Comparison of ENCODE assay signal across 18 cellular contexts in the genomic region with DNA sequence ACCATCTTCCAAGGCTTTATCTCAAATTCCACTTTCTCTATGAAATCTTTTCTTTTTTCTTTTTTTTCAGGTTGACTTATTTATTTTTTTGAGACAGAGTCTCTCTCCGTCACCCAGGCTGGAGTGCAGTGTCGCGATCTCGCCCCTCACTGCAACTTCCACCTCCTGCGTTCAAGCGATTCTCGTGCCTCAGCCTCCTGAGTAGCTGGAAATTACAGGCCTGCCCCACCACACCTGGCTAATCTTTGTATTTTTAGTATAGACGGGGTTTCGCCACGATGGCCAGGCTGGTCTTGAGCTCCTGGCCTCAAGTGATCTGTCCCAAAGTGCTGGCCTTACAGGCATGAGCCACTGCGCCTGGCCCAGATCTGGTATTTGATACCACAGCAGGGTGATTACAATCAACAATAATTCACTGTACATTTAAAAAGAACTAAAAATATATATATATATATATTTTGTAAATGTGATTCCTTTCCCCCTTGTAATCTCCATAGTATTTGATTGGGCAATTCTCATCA.
DNase-seq lines count a peak whose midpoint lies in the region; ATAC-seq, FAIRE-seq and TF ChIP-seq lines count a peak whose summit lies in the region.
"Had no signal": no experiment of that assay in that cellular context is flagged by ENCODE, and none has a peak within 500 bp of the region (broad histone marks: within the 10 kb centered on the region; RNA-seq: fewer than 3 reads in every experiment).

No MANE protein-coding gene starts in this region.

- no peak for FAIRE-seq in kidney (lab: Jason Lieb, UNC)
- FAIRE-seq: A204.1, HepG2, HTR-8/SVneo had no signal

- H3T11ph ChIP-seq in H9 (ENCODE audit: low read length), result no peak overlapping the region

- H3K36me3 Mint-ChIP-seq in H9 (ENCODE audit: insufficient read depth in 1 of 3, low read depth in 3 of 3), result peaks cover 0 to 2% (median 0%) of the 10 kb centered on the region in 3 experiments; a peak in 1 of 7 replicates
- H3K36me3 Mint-ChIP-seq in activated naive CD8-positive, alpha-beta T cell treated with anti-CD3 and anti-CD28 coated beads, Interleukin-2, amount 50 U/mL, for 24 hours (ENCODE audit: low read depth), result no peaks in the 10 kb centered on the region

- H3K27me3 ChIP-seq in H9 (ENCODE audit: insufficient read depth, low read length), result no peaks in the 10 kb centered on the region
- H3K27me3 ChIP-seq in osteoblast (ENCODE audit: insufficient read depth, low read length), result no peaks in the 10 kb centered on the region

- H2AK5ac ChIP-seq in H9 (ENCODE audit: insufficient read length, low read length), result no peak overlapping the region

- no peak overlapping the region for H2BK5ac ChIP-seq in H9 (ENCODE audit: insufficient read length, low read length)

- H3K23me2 ChIP-seq in H9 (ENCODE audit: insufficient read length, low read depth, low read length, poor library complexity, severe bottlenecking), result no peaks in the 10 kb centered on the region

- H4K8ac ChIP-seq in H9 (replicated peaks; ENCODE audit: insufficient read length, low read depth, low read length), result no peak overlapping the region

- H2BK120ac ChIP-seq in H9 (ENCODE audit: low read depth, low read length, poor library complexity, severe bottlenecking), result no peak overlapping the region

- H2BK15ac ChIP-seq in H9 (ENCODE audit: low read depth, low read length), result no peak overlapping the region

- no peak overlapping the region for H3K27ac ChIP-seq in H9 (ENCODE audit: insufficient read length, low read depth, low read length)
- H3K27ac ChIP-seq in caudate nucleus (ENCODE audit: low read depth, low read length), result peak overlapping the region; percentile 98
- no peak overlapping the region for H3K27ac ChIP-seq in kidney (ENCODE audit: low read depth in 2 of 2, low read length in 2 of 2)
- H3K27ac ChIP-seq in substantia nigra (ENCODE audit: low read depth, low read length, poor library complexity, severe bottlenecking), result peak overlapping the region; percentile 92
- no peak overlapping the region for H3K27ac ChIP-seq in osteoblast (ENCODE audit: low read depth, low read length)

- no peak overlapping the region for H3K4me3 ChIP-seq in kidney (ENCODE audit: low read length in 2 of 2)
- H3K4me3 ChIP-seq in osteoblast (ENCODE audit: insufficient read depth, low read length), result no peak overlapping the region

- no peak overlapping the region for H3K14ac ChIP-seq in H9 (ENCODE audit: insufficient read depth, low read length)

- no peak overlapping the region for H4K5ac ChIP-seq in H9 (ENCODE audit: insufficient read length, low read depth, low read length)

- no peak overlapping the region for H4K91ac ChIP-seq in H9 (ENCODE audit: insufficient read length, low read depth, low read length)

- no peaks in the 10 kb centered on the region for H3K9me3 ChIP-seq in H9 (ENCODE audit: control insufficient read depth, low read depth, low read length)
- H3K9me3 ChIP-seq in kidney (ENCODE audit: control insufficient read depth in 1 of 2, low read length in 2 of 2), result no peaks in the 10 kb centered on the region
- no peaks in the 10 kb centered on the region for H3K9me3 ChIP-seq in osteoblast (ENCODE audit: low read depth, low read length)

- no peaks in the 10 kb centered on the region for H3K36me3 ChIP-seq in kidney (ENCODE audit: control insufficient read depth in 1 of 2, insufficient read depth in 2 of 2, low read length in 2 of 2)
- H3K36me3 ChIP-seq in osteoblast (ENCODE audit: insufficient read depth, low read length), result no peaks in the 10 kb centered on the region

- no peaks in the 10 kb centered on the region for H3K9me3 Mint-ChIP-seq in H9
- H3K9me3 Mint-ChIP-seq in activated naive CD8-positive, alpha-beta T cell treated with anti-CD3 and anti-CD28 coated beads, Interleukin-2, amount 50 U/mL, for 24 hours, result no peaks in the 10 kb centered on the region
- H3K9me3 Mint-ChIP-seq: CD4-positive, alpha-beta T cell had no signal

- WGBS in H9 (ENCODE audit: extremely low coverage, insufficient read length, low lambda C conversion rate), result no CpG with 5 or more reads among the region's 11 CpGs

- H3K23ac ChIP-seq in H9 (ENCODE audit: insufficient read length, low read depth, low read length), result no peak overlapping the region

- no peak overlapping the region for H3K4me3 Mint-ChIP-seq in H9
- H3K4me3 Mint-ChIP-seq in activated naive CD8-positive, alpha-beta T cell treated with anti-CD3 and anti-CD28 coated beads, Interleukin-2, amount 50 U/mL, for 24 hours, result no peak overlapping the region
- H3K4me3 Mint-ChIP-seq: B cell; CD4-positive, alpha-beta T cell; HFFc6 had no signal

- no peak overlapping the region for H2BK12ac ChIP-seq in H9 (ENCODE audit: insufficient read length, low read depth, low read length)

- no peak overlapping the region for H3K4ac ChIP-seq in H9 (ENCODE audit: low read depth, low read length)

- H3K9ac ChIP-seq in H9 (ENCODE audit: extremely low read depth, insufficient read length, low read length) (no peak overlapping the region), kidney (ENCODE audit: low read length in 2 of 2) (no peak overlapping the region)

- no peak overlapping the region for H3K56ac ChIP-seq in H9 (ENCODE audit: insufficient read length, low read depth, low read length)

- H3K4me1 ChIP-seq in H9 (ENCODE audit: insufficient read depth, low read length) (peaks cover 3% of the 10 kb centered on the region; the same call in 1 of the 2 replicates), kidney (ENCODE audit: control insufficient read depth in 1 of 2, insufficient read depth in 1 of 2, low read depth in 1 of 2, low read length in 2 of 2) (no peaks in the 10 kb centered on the region), osteoblast (ENCODE audit: insufficient read depth, low read length) (no peaks in the 10 kb centered on the region)

- no peak for TF ChIP-seq CTCF in H9 (conservative IDR thresholded peaks at IDR 0.05)
- no peak for TF ChIP-seq CTCF in kidney (IDR thresholded peaks at IDR 0.05; ENCODE audit: borderline replicate concordance, extremely low read depth, insufficient read depth)
- no peak for TF ChIP-seq CTCF in osteoblast (IDR thresholded peaks at IDR 0.05; ENCODE audit: extremely low read depth, low read depth, low read length)

- H2AFZ ChIP-seq in H9 (ENCODE audit: low read length) (no peak overlapping the region), osteoblast (ENCODE audit: low read length) (no peak overlapping the region)

- H3K4me2 ChIP-seq in H9 (ENCODE audit: insufficient read depth, insufficient read length, low read length) (no peak overlapping the region), osteoblast (ENCODE audit: insufficient read depth, low read length) (no peak overlapping the region)

- H3K4me1 Mint-ChIP-seq in H9, result peaks cover 5 to 6% of the 10 kb centered on the region in 2 experiments; a peak in 3 of 4 replicates
- no peaks in the 10 kb centered on the region for H3K4me1 Mint-ChIP-seq in activated naive CD8-positive, alpha-beta T cell treated with anti-CD3 and anti-CD28 coated beads, Interleukin-2, amount 50 U/mL, for 24 hours
- H3K4me1 Mint-ChIP-seq: B cell had no signal

- H4K20me1 ChIP-seq in H9 (ENCODE audit: control insufficient read depth, insufficient read depth, insufficient read length) (no peaks in the 10 kb centered on the region), osteoblast (ENCODE audit: insufficient read depth, low read length) (no peaks in the 10 kb centered on the region)

- H3K79me2 ChIP-seq in H9 (ENCODE audit: insufficient read depth, low read length) (no peaks in the 10 kb centered on the region), osteoblast (ENCODE audit: insufficient read depth, low read length) (no peaks in the 10 kb centered on the region)

- ATAC-seq in activated naive CD8-positive, alpha-beta T cell treated with anti-CD3 and anti-CD28 coated beads, Interleukin-2, amount 50 U/mL, for 24 hours, result no peak
- no peak for ATAC-seq in GM21576 (IDR thresholded peaks at IDR 0.05; ENCODE audit: unreplicated experiment)
- ATAC-seq: HepG2 had no signal

- no peak overlapping the region for H2BK20ac ChIP-seq in H9 (ENCODE audit: low read depth, low read length, poor library complexity, severe bottlenecking)

- DNase-seq in H9 (no peak), caudate nucleus (lab: John Stamatoyannopoulos, UW) (no peak), kidney (peak; percentile 42), substantia nigra (lab: John Stamatoyannopoulos, UW) (no peak), SKM-1 treated with dmso at 0.1 percent for 144 hours (lab: John Stamatoyannopoulos, UW; ENCODE audit: unreplicated experiment) (no peak), osteoblast (ENCODE audit: insufficient read length, low spot score, missing footprints) (no peak)
- no peak for DNase-seq in activated naive CD8-positive, alpha-beta T cell treated with anti-CD3 and anti-CD28 coated beads, Interleukin-2, amount 50 U/mL, for 24 hours
- DNase-seq: Calu3; CD4-positive, alpha-beta T cell; DMS 273 treated with DMSO at 0.1 percent for 48 hours; GOT3; HCEC 1CT; HFFc6 had no signal

- no peak overlapping the region for H3K18ac ChIP-seq in H9 (ENCODE audit: insufficient read length, low read depth, low read length)

- intact Hi-C loops in kidney (cut with DNase I), result no loop called here

- peak overlapping the region; percentile 13 to 54 (median 26); a peak in 3 of 7 replicates for H3K27ac Mint-ChIP-seq in H9
- H3K27ac Mint-ChIP-seq in activated naive CD8-positive, alpha-beta T cell treated with anti-CD3 and anti-CD28 coated beads, Interleukin-2, amount 50 U/mL, for 24 hours, result no peak overlapping the region
- H3K27ac Mint-ChIP-seq: B cell; CD4-positive, alpha-beta T cell; HFFc6 had no signal

- H3K27me3 Mint-ChIP-seq in H9 (ENCODE audit: low read depth), result no peaks in the 10 kb centered on the region
- peaks cover 2% of the 10 kb centered on the region for H3K27me3 Mint-ChIP-seq in activated naive CD8-positive, alpha-beta T cell treated with anti-CD3 and anti-CD28 coated beads, Interleukin-2, amount 50 U/mL, for 24 hours
- H3K27me3 Mint-ChIP-seq: CD4-positive, alpha-beta T cell had no signal

- no peaks in the 10 kb centered on the region for H3K79me1 ChIP-seq in H9 (ENCODE audit: insufficient read depth, low read depth, low read length, poor library complexity, severe bottlenecking)

Comparison
In these comparisons a context has a peak if more than half of its experiments do, and no peak if none do; other contexts are left out.
1. H3K27ac ChIP-seq: peak in caudate nucleus (single experiment) and substantia nigra (single experiment); none in H9 (single experiment), kidney (0 of 2) and osteoblast (single experiment).